ENCODE assay signal across 11 cellular contexts in the genomic region with DNA sequence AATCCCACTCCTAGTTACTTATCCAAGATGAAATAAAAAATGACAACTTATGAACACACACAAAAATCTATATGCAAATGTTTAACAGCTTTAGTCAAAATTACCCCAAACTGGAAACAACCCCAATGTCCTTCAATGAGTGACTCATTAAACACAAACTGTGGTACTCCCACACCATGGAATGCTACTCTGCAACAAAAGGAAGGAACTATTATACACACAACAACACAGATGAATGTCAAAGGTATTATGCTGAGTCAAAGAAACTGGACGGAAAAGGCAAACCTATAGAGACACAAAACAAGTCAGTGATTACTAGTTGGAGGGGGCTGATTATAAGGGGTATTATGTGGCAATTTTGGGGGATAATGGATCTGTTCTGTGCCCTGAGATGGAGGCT.
"Had no signal": no experiment of that assay in that cellular context is flagged by ENCODE, and none has a peak within 500 bp of the region (broad histone marks: within the 10 kb centered on the region; RNA-seq: fewer than 3 reads in every experiment).

No MANE protein-coding gene starts in this region.

- H3K4me2 ChIP-seq: smooth muscle cell had no signal

- H3K4me1 ChIP-seq: body of pancreas, upper lobe of left lung had no signal

- ATAC-seq: body of pancreas; effector memory CD8-positive, alpha-beta T cell; right cardiac atrium had no signal

- DNase-seq: activated CD4-positive, CD25-positive, alpha-beta regulatory T cell treated with anti-CD3 and anti-CD28 coated beads, Interleukin-2, amount 50 U/mL, for 72 hours; activated naive CD4-positive, alpha-beta T cell treated with anti-CD3 and anti-CD28 coated beads, Interleukin-2, amount 50 U/mL, for 16 hours; activated T-cell treated with anti-CD3 and anti-CD28 coated beads, Interleukin-2, amount 50 U/mL, for 1 hour; body of pancreas; effector memory CD8-positive, alpha-beta T cell; hippocampal formation; kidney glomerular epithelial cell; nucleus accumbens; right cardiac atrium; upper lobe of left lung had no signal

- H3K4me3 ChIP-seq: body of pancreas, smooth muscle cell, upper lobe of left lung had no signal

- H3K9me3 ChIP-seq: body of pancreas had no signal

- H3K27me3 ChIP-seq: body of pancreas, upper lobe of left lung had no signal

- H3K27ac ChIP-seq: upper lobe of left lung had no signal
